ENCODE assay signal across 20 cellular contexts in genomic region chr10:103581499-103581898, GRCh38.
DNase-seq lines count a peak whose midpoint lies in the region; ATAC-seq and TF ChIP-seq lines count a peak whose summit lies in the region.
"Had no signal": no experiment of that assay in that cellular context is flagged by ENCODE, and none has a peak within 500 bp of the region (broad histone marks: within the 10 kb centered on the region; RNA-seq: fewer than 3 reads in every experiment).

No MANE protein-coding gene starts in this region.

- H3K4me1 ChIP-seq in SK-N-SH (ENCODE audit: control insufficient read depth in 1 of 2, insufficient read depth in 2 of 2, low read depth in 1 of 2, low read length in 1 of 2) (peaks cover 0 to 15% of the 10 kb centered on the region in 2 experiments; a peak in 1 of 4 replicates), neural progenitor cell (peaks cover 8% of the 10 kb centered on the region), HAP-1 (no peaks in the 10 kb centered on the region)

- H3K9me2 ChIP-seq in SK-N-SH = no peaks in the 10 kb centered on the region

- intact Hi-C loops in natural killer cell (cut with micrococcal nuclease) = no loop called here

- H3K36me3 ChIP-seq in SK-N-SH (replicated peaks in 1 of 2; ENCODE audit: control insufficient read depth in 1 of 2, insufficient read depth in 2 of 2, low read length in 1 of 2) (no peaks in the 10 kb centered on the region), neural progenitor cell (no peaks in the 10 kb centered on the region), HAP-1 (replicated peaks) (no peaks in the 10 kb centered on the region)
- H3K36me3 ChIP-seq: MG63, SJCRH30 had no signal

- H3K27me3 ChIP-seq in SK-N-SH (ENCODE audit: insufficient read depth) (no peaks in the 10 kb centered on the region; the same call in 1 of the 2 replicates), neural progenitor cell (no peaks in the 10 kb centered on the region), HAP-1 (ENCODE audit: low read depth) (no peaks in the 10 kb centered on the region)
- H3K27me3 ChIP-seq: MG63, SJCRH30 had no signal

- H3F3A ChIP-seq in SK-N-SH (replicated peaks; ENCODE audit: insufficient read depth) (no peaks in the 10 kb centered on the region), neural progenitor cell (ENCODE audit: low read depth) (no peaks in the 10 kb centered on the region)

- TF ChIP-seq EP300 in SK-N-SH (IDR thresholded peaks at IDR 0.05; ENCODE audit: borderline replicate concordance in 1 of 2, low read depth in 1 of 2, low read length in 1 of 2) = no peak

- H3K27ac Mint-ChIP-seq in natural killer cell (no peak overlapping the region), neural progenitor cell (peak overlapping the region; percentile 76), WTC11 (no peak overlapping the region)
- no peak overlapping the region for H3K27ac Mint-ChIP-seq in natural killer cell treated with Interleukin-12 subunit alpha and Interleukin-12 subunit beta and Interleukin-15 and Interleukin-18, amount 100 ng/mL, for 72 hours

- H4K20me1 ChIP-seq in SK-N-SH (ENCODE audit: insufficient read depth) (no peaks in the 10 kb centered on the region), neural progenitor cell (ENCODE audit: low read depth) (no peaks in the 10 kb centered on the region)

- no peak for TF ChIP-seq CTCF in SK-N-SH (IDR thresholded peaks at IDR 0.05)
- no peak for TF ChIP-seq CTCF in natural killer cell (IDR thresholded peaks at IDR 0.05)
- TF ChIP-seq CTCF in neural progenitor cell (IDR thresholded peaks at IDR 0.05) = no peak
- no peak for TF ChIP-seq CTCF in WTC11 (IDR thresholded peaks at IDR 0.05)

- no peaks in the 10 kb centered on the region for H3K36me3 Mint-ChIP-seq in natural killer cell
- no peaks in the 10 kb centered on the region for H3K36me3 Mint-ChIP-seq in natural killer cell treated with Interleukin-12 subunit alpha and Interleukin-12 subunit beta and Interleukin-15 and Interleukin-18, amount 100 ng/mL, for 72 hours
- H3K36me3 Mint-ChIP-seq in neural progenitor cell = peaks cover 4% of the 10 kb centered on the region
- H3K36me3 Mint-ChIP-seq in WTC11 = no peaks in the 10 kb centered on the region

- no peak overlapping the region for H3K27ac ChIP-seq in SK-N-SH (ENCODE audit: low read depth in 2 of 2, low read length in 1 of 2)
- no peak overlapping the region for H3K27ac ChIP-seq in neural progenitor cell
- H3K27ac ChIP-seq: 22Rv1, C4-2B had no signal

- H3K79me2 ChIP-seq in SK-N-SH (ENCODE audit: insufficient read depth) (no peaks in the 10 kb centered on the region), neural progenitor cell (ENCODE audit: low read depth) (no peaks in the 10 kb centered on the region)

- H3K9ac ChIP-seq in SK-N-SH = no peak overlapping the region
- no peak overlapping the region for H3K9ac ChIP-seq in neural progenitor cell

- H3K27me3 Mint-ChIP-seq in natural killer cell (ENCODE audit: low read depth in 2 of 2) (peaks cover 0 to 5% of the 10 kb centered on the region in 2 donors), neural progenitor cell (ENCODE audit: insufficient read depth, low read depth) (peaks cover 8% of the 10 kb centered on the region), WTC11 (ENCODE audit: low read depth) (peaks cover 37% of the 10 kb centered on the region)
- H3K27me3 Mint-ChIP-seq in natural killer cell treated with Interleukin-12 subunit alpha and Interleukin-12 subunit beta and Interleukin-15 and Interleukin-18, amount 100 ng/mL, for 72 hours = peaks cover 6 to 8% of the 10 kb centered on the region in 2 donors

- H3K4me3 ChIP-seq in SK-N-SH (ENCODE audit: low read depth in 2 of 2, low read length in 1 of 2) (no peak overlapping the region), neural progenitor cell (no peak overlapping the region), HAP-1 (no peak overlapping the region)
- H3K4me3 ChIP-seq: MG63, SJCRH30 had no signal

- H3K4me1 Mint-ChIP-seq in natural killer cell (peaks cover 5 to 6% of the 10 kb centered on the region in 2 donors), neural progenitor cell (peaks cover 23% of the 10 kb centered on the region), WTC11 (0 out of 2 replicates have a peak, but pooled peaks cover 2% of the 10 kb centered on the region)
- H3K4me1 Mint-ChIP-seq in natural killer cell treated with Interleukin-12 subunit alpha and Interleukin-12 subunit beta and Interleukin-15 and Interleukin-18, amount 100 ng/mL, for 72 hours (ENCODE audit: low read depth in 2 of 2) = peaks cover 5 to 6% of the 10 kb centered on the region in 2 donors

- TF ChIP-seq RAD21 in SK-N-SH (IDR thresholded peaks at IDR 0.05; ENCODE audit: low read length) = no peak

- ATAC-seq in SK-N-SH treated with all-trans-retinoic acid at 6 μM for 48 hours = no peak
- no peak for ATAC-seq in natural killer cell
- no peak for ATAC-seq in natural killer cell treated with Interleukin-12 subunit alpha and Interleukin-12 subunit beta and Interleukin-15 and Interleukin-18, amount 100 ng/mL, for 72 hours
- ATAC-seq in WTC11 = no peak

- POLR2A ChIA-PET in SK-N-SH (lab: Yijun Ruan, JAX) = no interaction called here
- POLR2A ChIA-PET in WTC11 (lab: Charles Lee) = no interaction called here

- H3K9me3 Mint-ChIP-seq in natural killer cell = no peaks in the 10 kb centered on the region
- H3K9me3 Mint-ChIP-seq in natural killer cell treated with Interleukin-12 subunit alpha and Interleukin-12 subunit beta and Interleukin-15 and Interleukin-18, amount 100 ng/mL, for 72 hours = no peaks in the 10 kb centered on the region
- H3K9me3 Mint-ChIP-seq in neural progenitor cell = no peaks in the 10 kb centered on the region
- H3K9me3 Mint-ChIP-seq in WTC11 = no peaks in the 10 kb centered on the region

- H3K9me3 ChIP-seq in SK-N-SH (no peaks in the 10 kb centered on the region), neural progenitor cell (ENCODE audit: low read depth) (no peaks in the 10 kb centered on the region), HAP-1 (no peaks in the 10 kb centered on the region)
- H3K9me3 ChIP-seq: MG63, SJCRH30 had no signal

- peak overlapping the region; percentile 6 for H3K4me3 Mint-ChIP-seq in natural killer cell
- H3K4me3 Mint-ChIP-seq in natural killer cell treated with Interleukin-12 subunit alpha and Interleukin-12 subunit beta and Interleukin-15 and Interleukin-18, amount 100 ng/mL, for 72 hours = no peak overlapping the region
- no peak overlapping the region for H3K4me3 Mint-ChIP-seq in neural progenitor cell
- H3K4me3 Mint-ChIP-seq in WTC11 = no peak overlapping the region

- CTCF ChIA-PET in SK-N-SH (lab: Yijun Ruan, JAX) = interaction anchor here (1.1 to 7.4 kb wide), 7 partner anchors 12 to 105 kb away, joined by 3 to 51 read pairs (median 7); no protein-coding TSS in a partner anchor
- CTCF ChIA-PET in WTC11 (lab: Charles Lee) = interaction anchor here (1.7 to 3.7 kb wide), 6 partner anchors 11 to 131 kb away, joined by 4 to 27 read pairs (median 6); no protein-coding TSS in a partner anchor

- DNase-seq in SK-N-SH = no peak
- no peak for DNase-seq in natural killer cell
- no peak for DNase-seq in natural killer cell treated with Interleukin-12 subunit alpha and Interleukin-12 subunit beta and Interleukin-15 and Interleukin-18, amount 100 ng/mL, for 72 hours (ENCODE audit: low spot score)
- DNase-seq in neural progenitor cell (ENCODE audit: low spot score) = no peak
- DNase-seq in WTC11 (ENCODE audit: low spot score) = no peak
- DNase-seq in NCI-H345 (lab: John Stamatoyannopoulos, UW) = no peak
- DNase-seq in HAP-1 (ENCODE audit: low spot score in 2 of 2) = no peak
- DNase-seq: EL, MG63, NCI-H1417, NCI-H1694 treated with DMSO at 0.1 percent for 48 hours, NCI-H2081 treated with DMSO at 0.1 percent for 48 hours, NCI-H2171 treated with DMSO at 0.1 percent for 48 hours, NCI-H446, NCI-H526, OCI-M1, SJCRH30 had no signal

- no peak overlapping the region for H3K4me2 ChIP-seq in SK-N-SH
- no peak overlapping the region for H3K4me2 ChIP-seq in neural progenitor cell

- H2AFZ ChIP-seq in SK-N-SH (ENCODE audit: low read depth) (no peak overlapping the region), neural progenitor cell (replicated peaks) (no peak overlapping the region)

- in situ Hi-C loops in HAP-1 (cut with MboI; ENCODE audit: low sequenced_read_pairs) = no loop called here

TF ChIP-seq in SK-N-SH treated with all-trans-retinoic acid at 6 μM for 48 hours, 23 proteins besides CTCF, POLR2A, EP300 and RAD21:
- TF ChIP-seq ZFP30 (CRISPR knock-in tag; IDR thresholded peaks at IDR 0.05) (no peak), ZNF70 (CRISPR knock-in tag; IDR thresholded peaks at IDR 0.05) (peak; percentile 98), ESRRG (CRISPR knock-in tag; IDR thresholded peaks at IDR 0.05) (no peak), RARB (CRISPR knock-in tag; IDR thresholded peaks at IDR 0.05) (no peak), ZFP3 (CRISPR knock-in tag; IDR thresholded peaks at IDR 0.05) (no peak), PPARA (CRISPR knock-in tag; IDR thresholded peaks at IDR 0.05; ENCODE audit: borderline replicate concordance) (no peak)

TF ChIP-seq in SK-N-SH, 30 proteins besides CTCF, POLR2A, EP300 and RAD21 (continues in another document):
- no peak for TF ChIP-seq FOSL2 (IDR thresholded peaks at IDR 0.05; ENCODE audit: borderline replicate concordance, low read depth)
- TF ChIP-seq NRF1 (IDR thresholded peaks at IDR 0.05; ENCODE audit: low read depth, low read length) = no peak
- TF ChIP-seq JUND (IDR thresholded peaks at IDR 0.05) = no peak
- no peak for TF ChIP-seq GABPA (IDR thresholded peaks at IDR 0.05; ENCODE audit: low read depth)
- no peak for TF ChIP-seq RFX5 (IDR thresholded peaks at IDR 0.05; ENCODE audit: low read length)
- no peak for TF ChIP-seq EZH2phosphoT487 (IDR thresholded peaks at IDR 0.05; ENCODE audit: borderline replicate concordance, low read depth)

TF ChIP-seq in WTC11, 78 proteins besides CTCF, POLR2A, EP300 and RAD21 (continues in another document):
- TF ChIP-seq JAZF1 (CRISPR knock-in tag; IDR thresholded peaks at IDR 0.05) (no peak), ZSCAN18 (CRISPR knock-in tag; IDR thresholded peaks at IDR 0.05) (no peak), ZNF671 (CRISPR knock-in tag; IDR thresholded peaks at IDR 0.05) (no peak), ESRRA (CRISPR knock-in tag; IDR thresholded peaks at IDR 0.05; ENCODE audit: borderline replicate concordance) (no peak), SOX15 (CRISPR knock-in tag; IDR thresholded peaks at IDR 0.05) (no peak), ETV6 (CRISPR knock-in tag; IDR thresholded peaks at IDR 0.05) (no peak), ZNF138 (CRISPR knock-in tag; conservative IDR thresholded peaks at IDR 0.05) (no peak)
